ENCODE assay signal across 29 cellular contexts in genomic region chr4:83527671-83528070, GRCh38. TPM values are rescaled to one million over a fixed set of nuclear protein-coding genes. Genes with fewer than 3 reads are reported as not detected.
"Had no signal": no experiment of that assay in that cellular context is flagged by ENCODE, and none has a peak within 500 bp of the region (broad histone marks: within the 10 kb centered on the region; RNA-seq: fewer than 3 reads in every experiment).

No MANE protein-coding gene starts in this region.

- FAIRE-seq: endometrium, endothelial cell of umbilical vein, frontal cortex had no signal

- H3K36me3 ChIP-seq: colonic mucosa, esophagus muscularis mucosa, esophagus squamous epithelium, gastrocnemius medialis, gastroesophageal sphincter, heart left ventricle, heart right ventricle had no signal

- H2AFZ ChIP-seq: hepatocyte had no signal

- H3K4me1 ChIP-seq: colonic mucosa, esophagus muscularis mucosa, esophagus squamous epithelium, foreskin keratinocyte, gastrocnemius medialis, gastroesophageal sphincter, heart left ventricle, heart right ventricle had no signal

- H3K27me3 ChIP-seq: colonic mucosa, esophagus muscularis mucosa, gastrocnemius medialis had no signal

- H3K4me3 ChIP-seq: colonic mucosa, coronary artery, dorsolateral prefrontal cortex, esophagus muscularis mucosa, esophagus squamous epithelium, gastrocnemius medialis, gastroesophageal sphincter, heart left ventricle, heart right ventricle, hepatocyte had no signal

- H3K27ac ChIP-seq: colonic mucosa, coronary artery, dorsolateral prefrontal cortex, epithelial cell of prostate, esophagus muscularis mucosa, esophagus squamous epithelium, foreskin keratinocyte, gastrocnemius medialis, gastroesophageal sphincter, heart left ventricle, heart right ventricle, hepatocyte had no signal

- H3K4me3 Mint-ChIP-seq: dendritic cell treated with granulocyte-macrophage colony-stimulating factor and Interleukin-4, amounts not matched to agents 40 ng/mL and 50 ng/mL, for 4 days; effector memory CD8-positive, alpha-beta T cell; endodermal cell had no signal

- H3K79me2 ChIP-seq: hepatocyte had no signal

- H3K9me3 ChIP-seq: colonic mucosa, gastrocnemius medialis had no signal

- H3K4me2 ChIP-seq: hepatocyte had no signal

- H3K4me1 Mint-ChIP-seq: endodermal cell had no signal

- H3K9me3 Mint-ChIP-seq: effector memory CD8-positive, alpha-beta T cell had no signal

- ATAC-seq: effector memory CD8-positive, alpha-beta T cell; esophagus mucosa; foreskin keratinocyte; gastrocnemius medialis; gastroesophageal sphincter; heart left ventricle; heart right ventricle had no signal

- DNase-seq: colonic mucosa; cortex of kidney; dermis blood vessel endothelial cell; dorsolateral prefrontal cortex; effector CD4-positive, alpha-beta T cell; effector CD8-positive, alpha-beta T cell; effector memory CD4-positive, alpha-beta T cell; effector memory CD8-positive, alpha-beta T cell; endodermal cell; erythroblast; esophagus squamous epithelium; foreskin fibroblast; foreskin keratinocyte; gastrocnemius medialis; glutamatergic neuron; head of caudate nucleus; heart left ventricle; heart right ventricle; hippocampal formation had no signal

RNA-seq across cellular contexts. Expression of gene GPAT3, which starts 8.2 kb away (rescaled TPM):
- total RNA-seq: frontal cortex had no signal
